ENCODE assay signal across 11 cellular contexts in genomic region chr1:178091986-178092745, GRCh38. TPM values are rescaled to one million over a fixed set of nuclear protein-coding genes. Genes with fewer than 3 reads are reported as not detected.
A peak's percentile ranks its signal among the peaks of the same experiment; 100 is the strongest.
DNase-seq lines count a peak whose midpoint lies in the region; ATAC-seq and TF ChIP-seq lines count a peak whose summit lies in the region.
"Had no signal": no experiment of that assay in that cellular context is flagged by ENCODE, and none has a peak within 500 bp of the region (broad histone marks: within the 10 kb centered on the region; RNA-seq: fewer than 3 reads in every experiment).

No MANE protein-coding gene starts in this region.

- H3K27me3 Mint-ChIP-seq in activated naive CD4-positive, alpha-beta T cell treated with anti-CD3 and anti-CD28 coated beads, Interleukin-2, amount 10 ng/mL, durations not matched to agents 7 days and 5 days, result peaks cover 32% of the 10 kb centered on the region

- H3K4me1 ChIP-seq in skeletal muscle satellite cell (ENCODE audit: control insufficient read depth, insufficient read depth, low read length), result peaks cover 31% of the 10 kb centered on the region

- H3K36me3 Mint-ChIP-seq in activated naive CD4-positive, alpha-beta T cell treated with anti-CD3 and anti-CD28 coated beads, Interleukin-2, amount 10 ng/mL, durations not matched to agents 7 days and 5 days, result peaks cover 6% of the 10 kb centered on the region

- H3K27ac Mint-ChIP-seq in activated naive CD4-positive, alpha-beta T cell treated with anti-CD3 and anti-CD28 coated beads, Interleukin-2, amount 10 ng/mL, durations not matched to agents 7 days and 5 days, result peak overlapping the region; percentile 28

- H3K4me3 ChIP-seq in WI38 (ENCODE audit: low read depth, low read length) (peak overlapping the region; percentile 95), foreskin fibroblast (ENCODE audit: low read depth in 1 of 2, low read length in 2 of 2) (peak overlapping the region; percentile 80 to 91), skeletal muscle satellite cell (ENCODE audit: low read length) (peak overlapping the region; percentile 96)

- peak overlapping the region; percentile 97 for H3K9ac ChIP-seq in skeletal muscle satellite cell (ENCODE audit: low read depth, low read length)

- H3K27me3 ChIP-seq in skeletal muscle satellite cell (ENCODE audit: control insufficient read depth, insufficient read depth, low read length), result no peaks in the 10 kb centered on the region

- no peak for DNase-seq in activated naive CD4-positive, alpha-beta T cell treated with anti-CD3 and anti-CD28 coated beads, Interleukin-2, amount 10 ng/mL, durations not matched to agents 7 days and 5 days
- no peak for DNase-seq in activated naive CD4-positive, alpha-beta T cell treated with anti-CD3 and anti-CD28 coated beads, Interleukin-2, amount 50 U/mL, for 16 hours
- DNase-seq in foreskin fibroblast (peak; percentile 16 to 60), GM19240 (ENCODE audit: insufficient read length, low spot score) (no peak)
- no peak for DNase-seq in activated CD8-positive, alpha-beta memory T cell treated with anti-CD3 and anti-CD28 coated beads for 24 hours
- DNase-seq: activated CD4-positive, alpha-beta T cell treated with anti-CD3 and anti-CD28 coated beads for 1 hour; effector CD8-positive, alpha-beta T cell; NCI-H2029 treated with DMSO at 0.1 percent for 48 hours had no signal

- H3K4me1 Mint-ChIP-seq in activated naive CD4-positive, alpha-beta T cell treated with anti-CD3 and anti-CD28 coated beads, Interleukin-2, amount 10 ng/mL, durations not matched to agents 7 days and 5 days, result peaks cover 7% of the 10 kb centered on the region

- no peak for ATAC-seq in HG02970 (IDR thresholded peaks at IDR 0.05; ENCODE audit: low FRiP score, unreplicated experiment)

- CTCF ChIA-PET in activated naive CD4-positive, alpha-beta T cell treated with anti-CD3 and anti-CD28 coated beads, Interleukin-2, amount 10 ng/mL, durations not matched to agents 7 days and 5 days (lab: Charles Lee), result no interaction called here

- TF ChIP-seq CTCF in WI38 (IDR thresholded peaks at IDR 0.05; ENCODE audit: low read depth, low read length), result no peak
- no peak for TF ChIP-seq CTCF in foreskin fibroblast (IDR thresholded peaks at IDR 0.05; ENCODE audit: low read depth, low read length)

- H3K4me2 ChIP-seq in skeletal muscle satellite cell (ENCODE audit: low read length), result peak overlapping the region; percentile 94

- no peaks in the 10 kb centered on the region for H3K36me3 ChIP-seq in skeletal muscle satellite cell (ENCODE audit: insufficient read depth, low read length)

- H3K9me3 Mint-ChIP-seq in activated naive CD4-positive, alpha-beta T cell treated with anti-CD3 and anti-CD28 coated beads, Interleukin-2, amount 10 ng/mL, durations not matched to agents 7 days and 5 days, result peaks cover 4% of the 10 kb centered on the region

- no peaks in the 10 kb centered on the region for H3K9me3 ChIP-seq in skeletal muscle satellite cell (replicated peaks; ENCODE audit: low read length)

- no peak overlapping the region for H3K4me3 Mint-ChIP-seq in activated naive CD4-positive, alpha-beta T cell treated with anti-CD3 and anti-CD28 coated beads, Interleukin-2, amount 10 ng/mL, durations not matched to agents 7 days and 5 days

RNA-seq across cellular contexts. Expression of gene RASAL2, which starts 1.7 kb away (rescaled TPM):
- 36.2 and 36.3 TPM in 2 replicates for total RNA-seq in skeletal muscle satellite cell (2012; rRNA removed)

Comparison
In these comparisons a context has a peak if more than half of its experiments do, and no peak if none do; other contexts are left out.
1. DNase-seq: peak in foreskin fibroblast (2 of 2); none in activated naive CD4-positive, alpha-beta T cell treated with anti-CD3 and anti-CD28 coated beads, Interleukin-2, amount 10 ng/mL, durations not matched to agents 7 days and 5 days (single experiment), activated naive CD4-positive, alpha-beta T cell treated with anti-CD3 and anti-CD28 coated beads, Interleukin-2, amount 50 U/mL, for 16 hours (single experiment), activated CD8-positive, alpha-beta memory T cell treated with anti-CD3 and anti-CD28 coated beads for 24 hours (single experiment) and GM19240 (single experiment).
2. Peak in every context shown above with its lines, with median percentiles within 50 percentile points of each other: H3K4me3 ChIP-seq.